Comparison of ENCODE assay signal across 19 cellular contexts in genomic region chr13:24495151-24495729, GRCh38. TPM values are rescaled to one million over a fixed set of nuclear protein-coding genes. Genes with fewer than 3 reads are reported as not detected.
A peak's percentile ranks its signal among the peaks of the same experiment; 100 is the strongest.
DNase-seq lines count a peak whose midpoint lies in the region; ATAC-seq and TF ChIP-seq lines count a peak whose summit lies in the region.
"Had no signal": no experiment of that assay in that cellular context is flagged by ENCODE, and none has a peak within 500 bp of the region (broad histone marks: within the 10 kb centered on the region; RNA-seq: fewer than 3 reads in every experiment).

No MANE protein-coding gene starts in this region.

- peak overlapping the region; percentile 80 for H2AK5ac ChIP-seq in trophoblast cell (ENCODE audit: low read length)

- H3K27me3 ChIP-seq in Caco-2 (replicated peaks; ENCODE audit: control insufficient read depth, insufficient read depth, low read length), result no peaks in the 10 kb centered on the region
- no peaks in the 10 kb centered on the region for H3K27me3 ChIP-seq in trophoblast cell (ENCODE audit: insufficient read depth, low read length)
- H3K27me3 ChIP-seq in suprapubic skin, result no peaks in the 10 kb centered on the region
- H3K27me3 ChIP-seq: BE2C, SJSA1 had no signal

- H3K79me1 ChIP-seq in trophoblast cell (ENCODE audit: low read length), result peaks cover 7% of the 10 kb centered on the region

- intact Hi-C loops in Caco-2 (cut with micrococcal nuclease; ENCODE audit: unreplicated experiment), result no loop called here

- no peak overlapping the region for H3K23ac ChIP-seq in trophoblast cell (ENCODE audit: low read length)

- H3K9me3 ChIP-seq in Caco-2 (no peaks in the 10 kb centered on the region), T-helper 17 cell (ENCODE audit: control insufficient read depth, low read length, poor library complexity, severe bottlenecking) (no peaks in the 10 kb centered on the region), trophoblast cell (ENCODE audit: insufficient read depth, low read depth, low read length) (no peaks in the 10 kb centered on the region), suprapubic skin (no peaks in the 10 kb centered on the region)
- H3K9me3 ChIP-seq: BE2C, SJSA1 had no signal

- no peak for ATAC-seq in T-helper 17 cell
- ATAC-seq: GM12878, Panc1 had no signal

- H4K12ac ChIP-seq in trophoblast cell (ENCODE audit: low read depth, low read length), result no peak overlapping the region

- no peak for TF ChIP-seq EP300 in suprapubic skin (IDR thresholded peaks at IDR 0.05)

- peak overlapping the region; percentile 72 for H2AFZ ChIP-seq in trophoblast cell (ENCODE audit: insufficient read depth, low read length, poor library complexity)

- H3K9ac ChIP-seq in trophoblast cell (ENCODE audit: low read length), result no peak overlapping the region

- H3K4me2 ChIP-seq in trophoblast cell (ENCODE audit: low read length), result peak overlapping the region; percentile 63

- H3K4me1 Mint-ChIP-seq in Caco-2 (ENCODE audit: low read depth, unreplicated experiment) (peaks cover 7% of the 10 kb centered on the region), T-helper 17 cell (peaks cover 4% of the 10 kb centered on the region), glutamatergic neuron (ENCODE audit: low read depth, unreplicated experiment) (peaks cover 3% of the 10 kb centered on the region)

- peak overlapping the region; percentile 25 for H2BK120ac ChIP-seq in trophoblast cell (ENCODE audit: insufficient read depth, low read length, poor library complexity)

- H3K4me1 ChIP-seq in Caco-2, result no peaks in the 10 kb centered on the region
- peaks cover 15 to 20% of the 10 kb centered on the region in 2 experiments for H3K4me1 ChIP-seq in trophoblast cell (ENCODE audit: control insufficient read depth in 1 of 2, insufficient read depth in 2 of 2, low read length in 2 of 2)
- peaks cover 8% of the 10 kb centered on the region for H3K4me1 ChIP-seq in suprapubic skin
- H3K4me1 ChIP-seq: SJSA1 had no signal

- H3K18ac ChIP-seq in trophoblast cell (ENCODE audit: low read length), result peak overlapping the region; percentile 83

- BruUV-seq in Caco-2 (replicated peaks; lab: Mats Ljungman, UMichigan), result no TSS peak

- H3K27ac Mint-ChIP-seq in Caco-2 (ENCODE audit: unreplicated experiment), result peak overlapping the region; percentile 29
- peak overlapping the region; percentile 61 for H3K27ac Mint-ChIP-seq in T-helper 17 cell
- no peak overlapping the region for H3K27ac Mint-ChIP-seq in glutamatergic neuron (ENCODE audit: unreplicated experiment)
- H3K27ac Mint-ChIP-seq: CD4-positive, alpha-beta T cell had no signal

- H2BK12ac ChIP-seq in trophoblast cell (ENCODE audit: low read length), result peak overlapping the region; percentile 90

- H3K4me3 Mint-ChIP-seq in Caco-2 (ENCODE audit: unreplicated experiment), result no peak overlapping the region
- H3K4me3 Mint-ChIP-seq in T-helper 17 cell, result no peak overlapping the region
- no peak overlapping the region for H3K4me3 Mint-ChIP-seq in glutamatergic neuron (ENCODE audit: unreplicated experiment)
- H3K4me3 Mint-ChIP-seq: CD4-positive, alpha-beta T cell had no signal

- CTCF ChIA-PET in Caco-2 (lab: Charles Lee), result no interaction called here

- H2BK5ac ChIP-seq in trophoblast cell (ENCODE audit: low read depth, low read length, poor library complexity), result peak overlapping the region; percentile 93

- H3K14ac ChIP-seq in trophoblast cell (ENCODE audit: low read length), result peak overlapping the region; percentile 78

- H4K8ac ChIP-seq in trophoblast cell (ENCODE audit: low read depth, low read length), result peak overlapping the region; percentile 78

- WGBS in trophoblast cell (ENCODE audit: extremely low coverage, insufficient coverage, insufficient read length), result no CpG with 5 or more reads among the region's 3 CpGs
- 52% methylated on average over 3 of the region's 3 CpGs for WGBS in suprapubic skin

- H3K36me3 Mint-ChIP-seq in Caco-2 (ENCODE audit: insufficient read depth, unreplicated experiment) (peaks cover 65% of the 10 kb centered on the region), T-helper 17 cell (ENCODE audit: low read depth) (peaks cover 11% of the 10 kb centered on the region), glutamatergic neuron (ENCODE audit: unreplicated experiment) (peaks cover 6% of the 10 kb centered on the region)

- TF ChIP-seq CTCF in Caco-2 (IDR thresholded peaks at IDR 0.05; ENCODE audit: insufficient read depth in 1 of 2, low read depth in 1 of 2, low read length in 1 of 2, severe bottlenecking in 1 of 2, unreplicated experiment in 1 of 2) (no peak), glutamatergic neuron (IDR thresholded peaks at IDR 0.05; ENCODE audit: partially characterized antibody, unreplicated experiment) (no peak), suprapubic skin (IDR thresholded peaks at IDR 0.05) (no peak)

- TF ChIP-seq POLR2A in suprapubic skin (IDR thresholded peaks at IDR 0.05), result no peak

- no peaks in the 10 kb centered on the region for H3K9me3 Mint-ChIP-seq in Caco-2 (ENCODE audit: unreplicated experiment)
- peaks cover 1% of the 10 kb centered on the region for H3K9me3 Mint-ChIP-seq in glutamatergic neuron (ENCODE audit: unreplicated experiment)
- H3K9me3 Mint-ChIP-seq: CD4-positive, alpha-beta T cell had no signal

- no peaks in the 10 kb centered on the region for H3K79me2 ChIP-seq in trophoblast cell (ENCODE audit: control insufficient read depth, insufficient read depth, low read length, poor library complexity)

- H3K4ac ChIP-seq in trophoblast cell (ENCODE audit: low read depth, low read length), result no peak overlapping the region

- H3K36me3 ChIP-seq in Caco-2 (ENCODE audit: control insufficient read depth, insufficient read depth, low read length), result peaks cover 3% of the 10 kb centered on the region; the same call in 1 of the 2 replicates
- peaks cover 7 to 17% of the 10 kb centered on the region in 2 experiments for H3K36me3 ChIP-seq in trophoblast cell (ENCODE audit: control insufficient read depth in 1 of 2, insufficient read depth in 2 of 2, low read length in 2 of 2)
- H3K36me3 ChIP-seq in suprapubic skin, result peaks cover 72% of the 10 kb centered on the region

- no peaks in the 10 kb centered on the region for H3K27me3 Mint-ChIP-seq in Caco-2 (ENCODE audit: insufficient read depth, unreplicated experiment)
- H3K27me3 Mint-ChIP-seq in T-helper 17 cell, result no peaks in the 10 kb centered on the region
- H3K27me3 Mint-ChIP-seq in glutamatergic neuron (ENCODE audit: unreplicated experiment), result no peaks in the 10 kb centered on the region
- H3K27me3 Mint-ChIP-seq: CD4-positive, alpha-beta T cell had no signal

- H3K4me3 ChIP-seq in Caco-2 (ENCODE audit: low read depth, low read length), result no peak overlapping the region
- no peak overlapping the region for H3K4me3 ChIP-seq in trophoblast cell (ENCODE audit: low read depth, low read length)
- H3K4me3 ChIP-seq in suprapubic skin, result no peak overlapping the region
- H3K4me3 ChIP-seq: GM12878, SJSA1 had no signal

- H4K91ac ChIP-seq in trophoblast cell (ENCODE audit: low read depth, low read length), result peak overlapping the region; percentile 91

- DNase-seq in Caco-2, result peak in 1 of 2 experiments; percentile 13
- no peak for DNase-seq in T-helper 17 cell
- DNase-seq in iPS-NIHi11 (ENCODE audit: low spot score), result peak; percentile 6
- DNase-seq in trophoblast cell, result peak; percentile 20 to 71
- no peak for DNase-seq in glutamatergic neuron
- no peak for DNase-seq in HCEC 1CT
- no peak for DNase-seq in activated CD4-positive, CD25-positive, alpha-beta regulatory T cell (lab: John Stamatoyannopoulos, UW)
- DNase-seq in suprapubic skin (ENCODE audit: low spot score in 2 of 2), result no peak
- DNase-seq: BE2C; CD4-positive, alpha-beta T cell; DMS153; GOT3; NCI-H1105; NCI-H1694 treated with DMSO at 0.1 percent for 48 hours; NCI-H510A treated with DMSO at 0.1 percent for 48 hours; NCI-H82 had no signal

- H3K27ac ChIP-seq in trophoblast cell (ENCODE audit: low read depth, low read length) (peak overlapping the region; percentile 98), suprapubic skin (no peak overlapping the region)
- H3K27ac ChIP-seq: SJSA1 had no signal

- POLR2A ChIA-PET in Caco-2 (lab: Charles Lee), result interaction anchor here (0.6 to 0.8 kb wide), 2 partner anchors 18 to 392 kb away, joined by 3 read pairs; partner anchors contain the start of gene PARP4

RNA-seq across cellular contexts. Expression of gene PARP4, which starts 17.3 kb away (rescaled TPM):
- total RNA-seq in Caco-2 (2022), result 29.7 TPM in 2 replicates
- 10 to 100 TPM; 44.7 to 49.0 TPM for total RNA-seq in T-helper 17 cell
- 19.1 and 20.4 TPM in 2 replicates for polyA plus RNA-seq in trophoblast cell (2013)
- total RNA-seq in glutamatergic neuron (ENCODE audit: unreplicated experiment), result 16.2 TPM
- 10 to 100 TPM; 22.3 to 45.0 (median 24.2) TPM for total RNA-seq in suprapubic skin

Comparison
In these comparisons a context has a peak if more than half of its experiments do, and no peak if none do; other contexts are left out.
1. DNase-seq: peak in iPS-NIHi11 (single experiment) and trophoblast cell (2 of 2); none in T-helper 17 cell (0 of 3), glutamatergic neuron (single experiment), HCEC 1CT (single experiment), activated CD4-positive, CD25-positive, alpha-beta regulatory T cell (0 of 4) and suprapubic skin (0 of 2).